ENCODE assay signal across 14 cellular contexts in genomic region chr21:36171741-36172331, GRCh38. TPM values are rescaled to one million over a fixed set of nuclear protein-coding genes. Genes with fewer than 3 reads are reported as not detected.
DNase-seq lines count a peak whose midpoint lies in the region; ATAC-seq, FAIRE-seq and TF ChIP-seq lines count a peak whose summit lies in the region.
"Had no signal": no experiment of that assay in that cellular context is flagged by ENCODE, and none has a peak within 500 bp of the region (broad histone marks: within the 10 kb centered on the region; RNA-seq: fewer than 3 reads in every experiment).

No MANE protein-coding gene starts in this region.

- ATAC-seq in HepG2, result no peak
- ATAC-seq in activated naive CD8-positive, alpha-beta T cell treated with anti-CD3 and anti-CD28 coated beads, Interleukin-2, amount 50 U/mL, for 24 hours, result no peak
- peak; percentile 7 for ATAC-seq in mucosa of descending colon
- no peak for ATAC-seq in GM19023 (IDR thresholded peaks at IDR 0.05; ENCODE audit: unreplicated experiment)
- ATAC-seq: esophagus mucosa had no signal

- TF ChIP-seq CTCF in liver (IDR thresholded peaks at IDR 0.05; ENCODE audit: low read depth, low read length, missing input control) (no peak), HepG2 (CRISPR knock-in tag; IDR thresholded peaks at IDR 0.05) (no peak), mucosa of descending colon (IDR thresholded peaks at IDR 0.05) (no peak)

- no peaks in the 10 kb centered on the region for H3K79me2 ChIP-seq in HepG2 (ENCODE audit: insufficient read depth, low read length)

- no peak overlapping the region for H3K4me3 ChIP-seq in liver (ENCODE audit: low read depth in 1 of 3, low read length in 3 of 3)
- H3K4me3 ChIP-seq in HepG2 (replicated peaks in 1 of 3; ENCODE audit: insufficient read depth in 1 of 3, low read depth in 2 of 3, low read length in 3 of 3), result no peak overlapping the region
- no peak overlapping the region for H3K4me3 ChIP-seq in mucosa of descending colon

- TF ChIP-seq RAD21 in liver (IDR thresholded peaks at IDR 0.05), result no peak
- TF ChIP-seq RAD21 in HepG2 (CRISPR knock-in tag; IDR thresholded peaks at IDR 0.05), result no peak

- CTCF ChIA-PET in HepG2 (lab: Yijun Ruan, JAX; ENCODE audit: low intra/inter-chr PET ratio, low total read pairs), result no interaction called here

- peaks cover 12% of the 10 kb centered on the region for H3K36me3 Mint-ChIP-seq in activated naive CD8-positive, alpha-beta T cell treated with anti-CD3 and anti-CD28 coated beads, Interleukin-2, amount 50 U/mL, for 24 hours (ENCODE audit: low read depth)

- no TSS peak for BruUV-seq in HepG2 (replicated peaks; lab: Mats Ljungman, UMichigan)

- H4K20me1 ChIP-seq in HepG2 (ENCODE audit: insufficient read depth, low read length), result no peaks in the 10 kb centered on the region

- H3K4me2 ChIP-seq in HepG2 (ENCODE audit: low read depth, low read length), result no peak overlapping the region

- TF ChIP-seq EP300 in HepG2 (IDR thresholded peaks at IDR 0.05; ENCODE audit: low read depth in 2 of 2, low read length in 2 of 2), result no peak
- TF ChIP-seq EP300 in HepG2 (CRISPR knock-in tag; IDR thresholded peaks at IDR 0.05; ENCODE audit: borderline replicate concordance), result no peak

- no peak overlapping the region for H3K4me3 Mint-ChIP-seq in activated naive CD8-positive, alpha-beta T cell treated with anti-CD3 and anti-CD28 coated beads, Interleukin-2, amount 50 U/mL, for 24 hours

- H3K9me3 ChIP-seq in liver (ENCODE audit: control insufficient read depth in 4 of 4, low read length in 3 of 4) (no peaks in the 10 kb centered on the region), HepG2 (ENCODE audit: low read length) (no peaks in the 10 kb centered on the region), mucosa of descending colon (no peaks in the 10 kb centered on the region)
- H3K9me3 ChIP-seq: BE2C had no signal

- FAIRE-seq in HepG2 (lab: Jason Lieb, UNC), result no peak

- H3K4me1 Mint-ChIP-seq in activated naive CD8-positive, alpha-beta T cell treated with anti-CD3 and anti-CD28 coated beads, Interleukin-2, amount 50 U/mL, for 24 hours, result peaks cover 15% of the 10 kb centered on the region

- intact Hi-C loops in HepG2 (cut with micrococcal nuclease; ENCODE audit: unreplicated experiment) (no loop called here), mucosa of descending colon (cut with DNase I, micrococcal nuclease) (no loop called here)

- no peaks in the 10 kb centered on the region for H3K9me3 Mint-ChIP-seq in activated naive CD8-positive, alpha-beta T cell treated with anti-CD3 and anti-CD28 coated beads, Interleukin-2, amount 50 U/mL, for 24 hours

- H3K27me3 Mint-ChIP-seq in activated naive CD8-positive, alpha-beta T cell treated with anti-CD3 and anti-CD28 coated beads, Interleukin-2, amount 50 U/mL, for 24 hours, result no peaks in the 10 kb centered on the region

- DNase-seq in HepG2 (ENCODE audit: low spot score) (no peak), mucosa of descending colon (no peak), SW 1271 (lab: John Stamatoyannopoulos, UW) (no peak), NCI-H146 (lab: John Stamatoyannopoulos, UW) (no peak), NCI-H2196 treated with DMSO at 0.1 percent for 48 hours (lab: John Stamatoyannopoulos, UW; ENCODE audit: unreplicated experiment) (no peak)
- DNase-seq in activated naive CD8-positive, alpha-beta T cell treated with anti-CD3 and anti-CD28 coated beads, Interleukin-2, amount 50 U/mL, for 24 hours, result no peak
- DNase-seq: activated CD4-positive, alpha-beta T cell treated with anti-CD3 and anti-CD28 coated beads for 48 hours; activated naive CD4-positive, alpha-beta T cell; BE2C; GOT3; NCI-H1930 had no signal

- TF ChIP-seq POLR2A in HepG2 (IDR thresholded peaks at IDR 0.05; ENCODE audit: insufficient read depth in 1 of 2, low read depth in 2 of 2, low read length in 2 of 2), result no peak

- no peak overlapping the region for H3K27ac ChIP-seq in liver (ENCODE audit: low read depth in 1 of 2, low read length in 2 of 2)
- H3K27ac ChIP-seq in HepG2 (ENCODE audit: extremely low read length, insufficient read depth, low read length), result no peak overlapping the region

- POLR2A ChIA-PET in HepG2 (lab: Yijun Ruan, JAX), result no interaction called here

- H2AFZ ChIP-seq in HepG2 (ENCODE audit: low read length), result no peak overlapping the region

- in situ Hi-C loops in HepG2 (cut with HindIII; ENCODE audit: extremely low pct_ligation_motif_present, low pct_unique_long_range_greater_than_20kb), result no loop called here

- 75% methylated on average over 9 of the region's 9 CpGs for whole genome bisulfite sequencing in liver
- WGBS in HepG2 (ENCODE audit: low lambda C conversion rate), result 91% methylated on average over 9 of the region's 9 CpGs

- H3K36me3 ChIP-seq in liver (ENCODE audit: control insufficient read depth in 4 of 4, insufficient read depth in 3 of 4, low read depth in 1 of 4, low read length in 3 of 4), result peaks cover 0 to 2% (median 0%) of the 10 kb centered on the region in 4 donors
- peaks cover 2 to 12% of the 10 kb centered on the region in 2 experiments; a peak in 3 of 5 replicates for H3K36me3 ChIP-seq in HepG2 (replicated peaks in 1 of 2; ENCODE audit: control insufficient read depth in 1 of 2, insufficient read depth in 2 of 2, low read length in 2 of 2)
- H3K36me3 ChIP-seq in mucosa of descending colon (ENCODE audit: low read depth), result no peaks in the 10 kb centered on the region
- H3K36me3 ChIP-seq: BE2C had no signal

- no peaks in the 10 kb centered on the region for H3K27me3 ChIP-seq in liver (ENCODE audit: control insufficient read depth in 4 of 4, insufficient read depth in 4 of 4, low read length in 3 of 4)
- H3K27me3 ChIP-seq in HepG2 (ENCODE audit: control insufficient read depth in 1 of 2, insufficient read depth in 2 of 2, low read length in 2 of 2), result no peaks in the 10 kb centered on the region
- H3K27me3 ChIP-seq: BE2C had no signal

- H3K4me1 ChIP-seq in liver (ENCODE audit: control insufficient read depth in 4 of 4, insufficient read depth in 4 of 4, low read length in 3 of 4) (peaks cover 0 to 8% (median 0%) of the 10 kb centered on the region in 4 donors), HepG2 (ENCODE audit: insufficient read depth, low read length) (peaks cover 9% of the 10 kb centered on the region), mucosa of descending colon (ENCODE audit: low read depth) (no peaks in the 10 kb centered on the region)
- H3K4me1 ChIP-seq: BE2C had no signal

- H3K27ac Mint-ChIP-seq in activated naive CD8-positive, alpha-beta T cell treated with anti-CD3 and anti-CD28 coated beads, Interleukin-2, amount 50 U/mL, for 24 hours, result peak overlapping the region; percentile 16

- H3K9ac ChIP-seq in liver (ENCODE audit: low read depth in 1 of 2, low read length in 2 of 2), result no peak overlapping the region
- H3K9ac ChIP-seq in HepG2 (ENCODE audit: insufficient read depth, low read depth, low read length), result no peak overlapping the region

RNA-seq across cellular contexts. Expression of gene DOP1B, which starts 15.2 kb away (rescaled TPM):
- total RNA-seq in liver, result 1 to 10 TPM; 6.7 to 7.1 TPM
- polyA plus RNA-seq in liver, result 1 to 10 TPM; 5.8 to 5.9 TPM
- 2.8 and 3.0 TPM in 2 replicates for total RNA-seq in HepG2 (2016; rRNA removed; fragmentation: Illumina TruSeq; extraction: Trizol)
- 2.6 and 3.3 TPM in 2 replicates for total RNA-seq in HepG2 (2016; cell fraction: cytosol; rRNA removed; fragmentation: Illumina TruSeq; extraction: Trizol; ENCODE audit: low read depth)
- 2.4 and 3.0 TPM in 2 replicates for total RNA-seq in HepG2 (2016; cell fraction: insoluble cytoplasmic fraction; rRNA removed; fragmentation: Illumina TruSeq; extraction: Trizol)
- 1.3 and 1.6 TPM in 2 replicates for total RNA-seq in HepG2 (2016; cell fraction: membrane; rRNA removed; fragmentation: Illumina TruSeq; extraction: Trizol)
- total RNA-seq in HepG2 (2016; cell fraction: nucleus; rRNA removed; fragmentation: Illumina TruSeq; extraction: Trizol), result 2.4 and 2.5 TPM in 2 replicates
- 2.3 and 3.2 TPM in 2 replicates for polyA plus RNA-seq in HepG2 (2011; rRNA removed)
- 2.0 and 2.3 TPM in 2 replicates for polyA plus RNA-seq in HepG2 (2011; cell fraction: cytosol; rRNA removed)
- 4.2 and 4.4 TPM in 2 replicates for polyA plus RNA-seq in HepG2 (2011; cell fraction: nucleus; rRNA removed)
- polyA plus RNA-seq in HepG2 (2012), result 3.9 TPM in 2 replicates
- polyA plus RNA-seq in HepG2 (2016; cell fraction: cytosol; fragmentation: Illumina TruSeq; extraction: Trizol; ENCODE audit: low read depth), result 0.11 and 0.18 TPM in 2 replicates
- 1.6 TPM in 2 replicates for polyA plus RNA-seq in HepG2 (2016; cell fraction: insoluble cytoplasmic fraction; fragmentation: Illumina TruSeq; extraction: Trizol; ENCODE audit: low read depth)
- polyA plus RNA-seq in HepG2 (2016; cell fraction: membrane; fragmentation: Illumina TruSeq; extraction: Trizol; ENCODE audit: low read depth), result 0.45 and 0.50 TPM in 2 replicates
- polyA plus RNA-seq in HepG2 (2016; cell fraction: nucleus; fragmentation: Illumina TruSeq; extraction: Trizol; ENCODE audit: insufficient read depth, low read depth), result 3.0 and 3.5 TPM in 2 replicates
- polyA minus RNA-seq in HepG2 (2011; rRNA and poly(A)+ RNA removed; ENCODE audit: low replicate concordance), result 1.9 and 6.3 TPM in 2 replicates
- 5.7 and 6.1 TPM in 2 replicates for polyA minus RNA-seq in HepG2 (2011; cell fraction: cytosol; rRNA and poly(A)+ RNA removed)
- polyA minus RNA-seq in HepG2 (2011; cell fraction: nucleus; rRNA and poly(A)+ RNA removed), result 8.0 and 8.5 TPM in 2 replicates
- 10 to 100 TPM; 40.4 to 87.3 (median 73.1) TPM for total RNA-seq in mucosa of descending colon

RNA-seq across cellular contexts. Expression of gene CBR3, which starts 37.0 kb away (rescaled TPM):
- total RNA-seq in liver (under 1 TPM; 0.33 to 0.61 TPM), HepG2 (2016; rRNA removed; fragmentation: Illumina TruSeq; extraction: Trizol) (not detected in 2 replicates), mucosa of descending colon (1 to 10 TPM in 2 of 3 donors, under 1 TPM in 1; 0.75 to 5.0 (median 4.1) TPM)
- polyA plus RNA-seq in liver (under 1 TPM; 0.31 to 0.70 TPM), HepG2 (2011; rRNA removed) (not detected in 2 replicates)
- total RNA-seq in HepG2 (2016; cell fraction: cytosol; rRNA removed; fragmentation: Illumina TruSeq; extraction: Trizol; ENCODE audit: low read depth), result not detected in 2 replicates
- not detected in 2 replicates for total RNA-seq in HepG2 (2016; cell fraction: insoluble cytoplasmic fraction; rRNA removed; fragmentation: Illumina TruSeq; extraction: Trizol)
- not detected in 2 replicates for total RNA-seq in HepG2 (2016; cell fraction: membrane; rRNA removed; fragmentation: Illumina TruSeq; extraction: Trizol)
- total RNA-seq in HepG2 (2016; cell fraction: nucleus; rRNA removed; fragmentation: Illumina TruSeq; extraction: Trizol), result not detected in 2 replicates
- not detected in 2 replicates for polyA plus RNA-seq in HepG2 (2011; cell fraction: cytosol; rRNA removed)
- polyA plus RNA-seq in HepG2 (2011; cell fraction: nucleus; rRNA removed), result 0.14 TPM in 1 of 2 replicates, not detected in the other
- polyA plus RNA-seq in HepG2 (2012), result not detected in 2 replicates
- not detected in 2 replicates for polyA plus RNA-seq in HepG2 (2016; cell fraction: cytosol; fragmentation: Illumina TruSeq; extraction: Trizol; ENCODE audit: low read depth)
- polyA plus RNA-seq in HepG2 (2016; cell fraction: insoluble cytoplasmic fraction; fragmentation: Illumina TruSeq; extraction: Trizol; ENCODE audit: low read depth), result not detected in 2 replicates
- not detected in 2 replicates for polyA plus RNA-seq in HepG2 (2016; cell fraction: membrane; fragmentation: Illumina TruSeq; extraction: Trizol; ENCODE audit: low read depth)
- not detected in 2 replicates for polyA plus RNA-seq in HepG2 (2016; cell fraction: nucleus; fragmentation: Illumina TruSeq; extraction: Trizol; ENCODE audit: insufficient read depth, low read depth)
- 2.9 TPM in 1 of 2 replicates, not detected in the other for polyA minus RNA-seq in HepG2 (2011; rRNA and poly(A)+ RNA removed; ENCODE audit: low replicate concordance)
- polyA minus RNA-seq in HepG2 (2011; cell fraction: cytosol; rRNA and poly(A)+ RNA removed), result not detected in 2 replicates
- not detected in 2 replicates for polyA minus RNA-seq in HepG2 (2011; cell fraction: nucleus; rRNA and poly(A)+ RNA removed)

Comparison
In these comparisons a context has a peak if more than half of its experiments do, and no peak if none do; other contexts are left out.
1. RNA of gene DOP1B, which starts 15.2 kb away (total RNA-seq): 40.4 to 87.3 TPM in mucosa of descending colon; 6.7 to 7.1 TPM in liver and 1.3 to 3.3 TPM in HepG2; every median in the first group is over 4 times any median in the second.